In genomic region chr12:22658214-22658613, GRCh38 we compare ENCODE assay signal across 10 cellular contexts. TPM values are rescaled to one million over a fixed set of nuclear protein-coding genes. Genes with fewer than 3 reads are reported as not detected.
DNase-seq lines count a peak whose midpoint lies in the region; ATAC-seq and TF ChIP-seq lines count a peak whose summit lies in the region.
"Had no signal": no experiment of that assay in that cellular context is flagged by ENCODE, and none has a peak within 500 bp of the region (broad histone marks: within the 10 kb centered on the region; RNA-seq: fewer than 3 reads in every experiment).

No MANE protein-coding gene starts in this region.

- TF ChIP-seq POLR2A in sigmoid colon (IDR thresholded peaks at IDR 0.05) = no peak

- H3K4me3 ChIP-seq in sigmoid colon = no peak overlapping the region
- H3K4me3 ChIP-seq: cardiac muscle cell had no signal

- intact Hi-C loops in activated CD4-positive, alpha-beta T cell treated with anti-CD3 and anti-CD28 coated beads, Interleukin-2, amount 10 ng/mL, durations not matched to agents 24 days and 14 days (cut with micrococcal nuclease) = no loop called here
- intact Hi-C loops in sigmoid colon (cut with DNase I) = no loop called here

- peaks cover 28% of the 10 kb centered on the region for H3K36me3 Mint-ChIP-seq in activated CD4-positive, alpha-beta T cell treated with anti-CD3 and anti-CD28 coated beads, Interleukin-2, amount 10 ng/mL, durations not matched to agents 24 days and 14 days (ENCODE audit: low read depth)
- H3K36me3 Mint-ChIP-seq in nephron progenitor cell (ENCODE audit: low read depth) = peaks cover 34% of the 10 kb centered on the region

- H3K27ac Mint-ChIP-seq in activated CD4-positive, alpha-beta T cell treated with anti-CD3 and anti-CD28 coated beads, Interleukin-2, amount 10 ng/mL, durations not matched to agents 24 days and 14 days = peak overlapping the region; percentile 73
- no peak overlapping the region for H3K27ac Mint-ChIP-seq in nephron progenitor cell

- no peaks in the 10 kb centered on the region for H3K27me3 Mint-ChIP-seq in activated CD4-positive, alpha-beta T cell treated with anti-CD3 and anti-CD28 coated beads, Interleukin-2, amount 10 ng/mL, durations not matched to agents 24 days and 14 days
- no peaks in the 10 kb centered on the region for H3K27me3 Mint-ChIP-seq in nephron progenitor cell (ENCODE audit: low read depth, poor library complexity)

- peaks cover 0 to 9% (median 0%) of the 10 kb centered on the region in 4 donors for H3K4me1 ChIP-seq in sigmoid colon

- no peak overlapping the region for H3K27ac ChIP-seq in sigmoid colon
- H3K27ac ChIP-seq: cardiac muscle cell had no signal

- H3K9me3 Mint-ChIP-seq in activated CD4-positive, alpha-beta T cell treated with anti-CD3 and anti-CD28 coated beads, Interleukin-2, amount 10 ng/mL, durations not matched to agents 24 days and 14 days = no peaks in the 10 kb centered on the region
- no peaks in the 10 kb centered on the region for H3K9me3 Mint-ChIP-seq in nephron progenitor cell

- no peak for ATAC-seq in HG03108 (IDR thresholded peaks at IDR 0.05; ENCODE audit: unreplicated experiment)

- 89% methylated on average over 2 of the region's 2 CpGs for WGBS in sigmoid colon, 2 donors

- H3K27me3 ChIP-seq in sigmoid colon = no peaks in the 10 kb centered on the region
- H3K27me3 ChIP-seq: cardiac muscle cell had no signal

- no peak for DNase-seq in activated CD4-positive, alpha-beta T cell treated with anti-CD3 and anti-CD28 coated beads, Interleukin-2, amount 10 ng/mL, durations not matched to agents 24 days and 14 days
- DNase-seq in activated CD4-positive, alpha-beta T cell treated with anti-CD3 and anti-CD28 coated beads, Interleukin-2, amount 50 U/mL, for 4 hours = no peak
- peak; percentile 75 for DNase-seq in LHCN-M2 (ENCODE audit: low read depth)
- peak; percentile 59 for DNase-seq in dermis blood vessel endothelial cell
- peak; percentile 6 to 22 (median 11) for DNase-seq in stimulated activated CD4-positive, alpha-beta T cell treated with anti-CD3 and anti-CD28 coated beads, TNF-alpha, amount 100 ng/mL, for 48 hours (ENCODE audit: low read depth in 3 of 3)
- no peak for DNase-seq in nephron progenitor cell
- no peak for DNase-seq in sigmoid colon

- H3K4me3 Mint-ChIP-seq in activated CD4-positive, alpha-beta T cell treated with anti-CD3 and anti-CD28 coated beads, Interleukin-2, amount 10 ng/mL, durations not matched to agents 24 days and 14 days = no peak overlapping the region
- H3K4me3 Mint-ChIP-seq in nephron progenitor cell = no peak overlapping the region
- H3K4me3 Mint-ChIP-seq: nephron had no signal

- no peaks in the 10 kb centered on the region for H3K9me3 ChIP-seq in sigmoid colon

- TF ChIP-seq EP300 in sigmoid colon (IDR thresholded peaks at IDR 0.05) = no peak

- TF ChIP-seq CTCF in nephron progenitor cell (IDR thresholded peaks at IDR 0.05) (no peak), sigmoid colon (IDR thresholded peaks at IDR 0.05) (no peak)

- peaks cover 0 to 22% (median 0%) of the 10 kb centered on the region in 4 donors for H3K36me3 ChIP-seq in sigmoid colon

- H3K4me1 Mint-ChIP-seq in activated CD4-positive, alpha-beta T cell treated with anti-CD3 and anti-CD28 coated beads, Interleukin-2, amount 10 ng/mL, durations not matched to agents 24 days and 14 days = peaks cover 14% of the 10 kb centered on the region
- H3K4me1 Mint-ChIP-seq in nephron progenitor cell = no peaks in the 10 kb centered on the region

RNA-seq across cellular contexts. Expression of gene ETNK1, which starts 33.2 kb away (rescaled TPM):
- total RNA-seq in activated CD4-positive, alpha-beta T cell treated with anti-CD3 and anti-CD28 coated beads, Interleukin-2, amount 10 ng/mL, durations not matched to agents 24 days and 14 days = 94.5 and 102 TPM in 2 replicates
- total RNA-seq in LHCN-M2 (2014; rRNA removed) (24.9 and 25.8 TPM in 2 replicates), dermis blood vessel endothelial cell (37.1 and 41.8 TPM in 2 replicates), sigmoid colon (10 to 100 TPM; 25.7 to 30.0 (median 29.3) TPM)
- 9.1 TPM for polyA plus RNA-seq in LHCN-M2 (2012)
- 10 to 100 TPM; 18.6 to 49.5 (median 28.1) TPM for polyA plus RNA-seq in sigmoid colon

Comparison
In these comparisons a context has a peak if more than half of its experiments do, and no peak if none do; other contexts are left out.
1. DNase-seq: peak in LHCN-M2 (single experiment), dermis blood vessel endothelial cell (single experiment) and stimulated activated CD4-positive, alpha-beta T cell treated with anti-CD3 and anti-CD28 coated beads, TNF-alpha, amount 100 ng/mL, for 48 hours (3 of 3); none in activated CD4-positive, alpha-beta T cell treated with anti-CD3 and anti-CD28 coated beads, Interleukin-2, amount 10 ng/mL, durations not matched to agents 24 days and 14 days (single experiment), activated CD4-positive, alpha-beta T cell treated with anti-CD3 and anti-CD28 coated beads, Interleukin-2, amount 50 U/mL, for 4 hours (0 of 2), nephron progenitor cell (single experiment) and sigmoid colon (single experiment).